21 cellular contexts compared by ENCODE assay signal in genomic region chr2:137806102-137806805, GRCh38.
"Had no signal": no experiment of that assay in that cellular context is flagged by ENCODE, and none has a peak within 500 bp of the region (broad histone marks: within the 10 kb centered on the region; RNA-seq: fewer than 3 reads in every experiment).

No MANE protein-coding gene starts in this region.

- H3K27ac ChIP-seq: KMS-11, RWPE1, SJCRH30 had no signal

- H3K4me3 ChIP-seq: SJCRH30 had no signal

- H3K4me1 ChIP-seq: SJCRH30 had no signal

- DNase-seq: IMR-90, MV-4-11, NCI-H1048, NCI-H1105, NCI-H1417, NCI-H1436 treated with DMSO at 0.1 percent for 48 hours, NCI-H1694, NCI-H187 treated with DMSO at 0.1 percent for 48 hours, NCI-H2029 treated with DMSO at 0.1 percent for 48 hours, NCI-H2171 treated with DMSO at 0.1 percent for 48 hours, NCI-H345, NCI-H446 treated with DMSO at 0.1 percent for 48 hours, NCI-H510A treated with DMSO at 0.1 percent for 48 hours, NCI-H526, SHP77, SJCRH30, T-helper 1 cell had no signal

- ATAC-seq: Panc1, SK-N-SH treated with all-trans-retinoic acid at 6 μM for 48 hours had no signal

- H3K27me3 ChIP-seq: SJCRH30 had no signal

- H3K36me3 ChIP-seq: SJCRH30 had no signal

- H3K9me3 ChIP-seq: SJCRH30 had no signal
